In genomic region chr11:67027483-67027930, GRCh38 we compare ENCODE assay signal across 21 cellular contexts. TPM values are rescaled to one million over a fixed set of nuclear protein-coding genes. Genes with fewer than 3 reads are reported as not detected.
A peak's percentile ranks its signal among the peaks of the same experiment; 100 is the strongest.
DNase-seq lines count a peak whose midpoint lies in the region; ATAC-seq and TF ChIP-seq lines count a peak whose summit lies in the region.
"Had no signal": no experiment of that assay in that cellular context is flagged by ENCODE, and none has a peak within 500 bp of the region (broad histone marks: within the 10 kb centered on the region; RNA-seq: fewer than 3 reads in every experiment).

No MANE protein-coding gene starts in this region.

- H3K4me3 Mint-ChIP-seq in HFFc6: no peak overlapping the region

- H3K36me3 ChIP-seq in prostate gland (no peaks in the 10 kb centered on the region), adrenal gland (replicated peaks in 1 of 2) (no peaks in the 10 kb centered on the region)
- H3K36me3 ChIP-seq: esophagus squamous epithelium had no signal

- H3K4me3 ChIP-seq in prostate gland: no peak overlapping the region
- H3K4me3 ChIP-seq in adrenal gland: no peak overlapping the region
- H3K4me3 ChIP-seq: body of pancreas, dorsolateral prefrontal cortex, esophagus squamous epithelium, PC-9 had no signal

- DNase-seq in prostate gland (ENCODE audit: low spot score): peak; percentile 65
- DNase-seq in adrenal gland: no peak
- DNase-seq in NCI-H2081 (lab: John Stamatoyannopoulos, UW): no peak
- DNase-seq in AG08395 (ENCODE audit: low spot score): no peak
- no peak for DNase-seq in HFFc6
- DNase-seq: activated CD4-positive, CD25-positive, alpha-beta regulatory T cell treated with anti-CD3 and anti-CD28 coated beads, Interleukin-2, amount 50 U/mL, for 72 hours; activated CD8-positive, alpha-beta memory T cell treated with anti-CD3 and anti-CD28 coated beads, Interleukin-2, amount 50 U/mL, for 48 hours; activated naive CD4-positive, alpha-beta T cell treated with Interleukin-2 at 50 U/mL for 16 hours; body of pancreas; CD4-positive, CD25-positive, alpha-beta regulatory T cell; DMS79 treated with DMSO at 0.1 percent for 48 hours; esophagus squamous epithelium; NCI-H345; stimulated activated CD4-positive, alpha-beta T cell treated with anti-CD3 and anti-CD28 coated beads, Interleukin-15, amount 100 ng/mL, for 24 hours had no signal

- no peak for TF ChIP-seq POLR2A in prostate gland (IDR thresholded peaks at IDR 0.05)
- TF ChIP-seq POLR2A in adrenal gland (IDR thresholded peaks at IDR 0.05): no peak

- peak overlapping the region; percentile 61 for H3K27ac ChIP-seq in VCaP
- H3K27ac ChIP-seq in prostate gland: peak overlapping the region in 1 of 2 donors; percentile 23
- H3K27ac ChIP-seq in adrenal gland: no peak overlapping the region
- H3K27ac ChIP-seq: body of pancreas, esophagus squamous epithelium, PC-9 had no signal

- H3K4me1 Mint-ChIP-seq in HFFc6 (ENCODE audit: low read depth): peaks cover 20% of the 10 kb centered on the region

- TF ChIP-seq CTCF in VCaP (conservative IDR thresholded peaks at IDR 0.05) (no peak), prostate gland (IDR thresholded peaks at IDR 0.05) (no peak), adrenal gland (IDR thresholded peaks at IDR 0.05) (no peak), HFFc6 (IDR thresholded peaks at IDR 0.05) (no peak)

- no peak overlapping the region for H3K27ac Mint-ChIP-seq in HFFc6
- H3K27ac Mint-ChIP-seq: CD4-positive, CD25-positive, alpha-beta regulatory T cell; progenitor cell of endocrine pancreas had no signal

- no peaks in the 10 kb centered on the region for H3K4me1 ChIP-seq in prostate gland (replicated peaks)
- peaks cover 11 to 26% of the 10 kb centered on the region in 2 donors for H3K4me1 ChIP-seq in adrenal gland (replicated peaks in 1 of 2)

- peaks cover 13% of the 10 kb centered on the region for H3K27me3 Mint-ChIP-seq in HFFc6 (ENCODE audit: insufficient read depth)

- no peaks in the 10 kb centered on the region for H3K36me3 Mint-ChIP-seq in HFFc6 (ENCODE audit: low read depth)
- H3K36me3 Mint-ChIP-seq: CD4-positive, CD25-positive, alpha-beta regulatory T cell had no signal

- H3K27me3 ChIP-seq in prostate gland (replicated peaks; ENCODE audit: insufficient read depth) (no peaks in the 10 kb centered on the region), adrenal gland (no peaks in the 10 kb centered on the region)
- H3K27me3 ChIP-seq: body of pancreas had no signal

- H3K9me3 ChIP-seq in prostate gland (no peaks in the 10 kb centered on the region), adrenal gland (replicated peaks in 1 of 3) (no peaks in the 10 kb centered on the region)
- H3K9me3 ChIP-seq: body of pancreas, esophagus squamous epithelium had no signal

- intact Hi-C loops in prostate gland (cut with DNase I) (no loop called here), adrenal gland (cut with DNase I) (no loop called here)

- ATAC-seq in GM18867 (IDR thresholded peaks at IDR 0.05; ENCODE audit: unreplicated experiment) (peak; percentile 13), HG02885 (IDR thresholded peaks at IDR 0.05; ENCODE audit: poor library complexity, unreplicated experiment) (peak; percentile 27)
- ATAC-seq: body of pancreas had no signal

- 33% methylated on average over 12 of the region's 12 CpGs for WGBS in prostate gland
- 79 to 92% (median 86%) methylated on average over 10 to 12 of the region's 12 CpGs for WGBS in adrenal gland, 4 donors

- no peaks in the 10 kb centered on the region for H3K9me3 Mint-ChIP-seq in HFFc6

RNA-seq across cellular contexts. Expression of gene SYT12, which starts 4.6 kb away (rescaled TPM):
- total RNA-seq in prostate gland (1 to 10 TPM; 2.1 to 3.4 TPM), adrenal gland (10 to 100 TPM in 1 of 8 donors, 1 to 10 TPM in 7; 1.0 to 55.6 (median 2.9) TPM)
- polyA plus RNA-seq in adrenal gland: 10 to 100 TPM in 1 of 3 donors, 1 to 10 TPM in 2; 7.2 to 20.3 (median 7.9) TPM
- not detected for total RNA-seq in HFFc6 (2021; fragmentation: NEBNext Ultra II Directional; extraction: Animal tissue kit (Norgen Biotek cat#: 25700))
- total RNA-seq: CD4-positive, CD25-positive, alpha-beta regulatory T cell had no signal
- polyA plus RNA-seq: CD4-positive, CD25-positive, alpha-beta regulatory T cell had no signal

RNA-seq across cellular contexts. Expression of gene RHOD, which starts 29.1 kb away (rescaled TPM):
- total RNA-seq in prostate gland: 10 to 100 TPM; 26.2 to 69.5 TPM
- 10 to 100 TPM in 1 of 8 donors, 1 to 10 TPM in 7; 1.3 to 10.9 (median 2.6) TPM for total RNA-seq in adrenal gland
- 1 to 10 TPM; 1.8 to 9.9 (median 4.1) TPM for polyA plus RNA-seq in adrenal gland
- 10 to 100 TPM in 2 of 6 experiments, 1 to 10 TPM in 4; 5.2 to 17.8 (median 6.1) TPM for total RNA-seq in HFFc6 (2021; fragmentation: NEBNext Ultra II Directional; extraction: Animal tissue kit (Norgen Biotek cat#: 25700))
- total RNA-seq: CD4-positive, CD25-positive, alpha-beta regulatory T cell had no signal

RNA-seq across cellular contexts. Expression of gene C11orf86, which starts 52.4 kb away (rescaled TPM):
- total RNA-seq in prostate gland (not detected), adrenal gland (10 to 100 TPM in 1 of 8 donors, 1 to 10 TPM in 1, under 1 TPM in 5, not detected in 1; 0.25 to 29.9 (median 0.54) TPM)
- polyA plus RNA-seq in adrenal gland: 1 to 10 TPM; 1.4 to 6.7 (median 2.7) TPM
- total RNA-seq in HFFc6 (2021; fragmentation: NEBNext Ultra II Directional; extraction: Animal tissue kit (Norgen Biotek cat#: 25700)): not detected
- total RNA-seq: body of pancreas; CD4-positive, CD25-positive, alpha-beta regulatory T cell; dorsolateral prefrontal cortex; esophagus squamous epithelium; PC-9; progenitor cell of endocrine pancreas; subcutaneous adipose tissue had no signal
- polyA plus RNA-seq: CD4-positive, CD25-positive, alpha-beta regulatory T cell had no signal
